15 cellular contexts compared by ENCODE assay signal in genomic region chr19:35801828-35802227, GRCh38. TPM values are rescaled to one million over a fixed set of nuclear protein-coding genes. Genes with fewer than 3 reads are reported as not detected.
DNase-seq lines count a peak whose midpoint lies in the region; ATAC-seq, FAIRE-seq and TF ChIP-seq lines count a peak whose summit lies in the region.
"Had no signal": no experiment of that assay in that cellular context is flagged by ENCODE, and none has a peak within 500 bp of the region (broad histone marks: within the 10 kb centered on the region; RNA-seq: fewer than 3 reads in every experiment).

No MANE protein-coding gene starts in this region.

- TF ChIP-seq CTCF in HepG2 (CRISPR knock-in tag; IDR thresholded peaks at IDR 0.05) (no peak), right lobe of liver (IDR thresholded peaks at IDR 0.05) (no peak)

- H4K20me1 ChIP-seq in HepG2 (ENCODE audit: insufficient read depth, low read length), result no peaks in the 10 kb centered on the region

- H3K4me1 Mint-ChIP-seq in stimulated activated naive B cell treated with anti-CD40 and anti-IgM and Interleukin-4, amounts not matched to agents 10 μg/mL and 1 μg/mL and 100 μg/mL, for 72 hours, result peaks cover 17 to 24% of the 10 kb centered on the region in 2 donors

- no peak overlapping the region for H3K9ac ChIP-seq in HepG2 (ENCODE audit: insufficient read depth, low read depth, low read length)

- H3K27me3 ChIP-seq in HepG2 (ENCODE audit: control insufficient read depth in 1 of 2, insufficient read depth in 2 of 2, low read length in 2 of 2) (no peaks in the 10 kb centered on the region), right lobe of liver (no peaks in the 10 kb centered on the region)

- H3K36me3 ChIP-seq in HepG2 (replicated peaks in 1 of 2; ENCODE audit: control insufficient read depth in 1 of 2, insufficient read depth in 2 of 2, low read length in 2 of 2) (peaks cover 16 to 31% of the 10 kb centered on the region in 2 experiments; a peak in 4 of 5 replicates), right lobe of liver (peaks cover 0 to 46% (median 9%) of the 10 kb centered on the region in 4 donors)

- H3K27ac ChIP-seq in HepG2 (ENCODE audit: extremely low read length, insufficient read depth, low read length) (no peak overlapping the region), right lobe of liver (no peak overlapping the region)
- H3K27ac ChIP-seq: 22Rv1, A549 had no signal

- intact Hi-C loops in HepG2 (cut with micrococcal nuclease; ENCODE audit: unreplicated experiment) (no loop called here), right lobe of liver (cut with DNase I) (no loop called here)

- no peak overlapping the region for H3K4me3 Mint-ChIP-seq in stimulated activated naive B cell treated with anti-CD40 and anti-IgM and Interleukin-4, amounts not matched to agents 10 μg/mL and 1 μg/mL and 100 μg/mL, for 72 hours
- H3K4me3 Mint-ChIP-seq: CD14-positive monocyte; CD4-positive, alpha-beta memory T cell; H9 had no signal

- H3K9me3 Mint-ChIP-seq in stimulated activated naive B cell treated with anti-CD40 and anti-IgM and Interleukin-4, amounts not matched to agents 10 μg/mL and 1 μg/mL and 100 μg/mL, for 72 hours, result peaks cover 0 to 2% of the 10 kb centered on the region in 2 donors
- H3K9me3 Mint-ChIP-seq: CD4-positive, alpha-beta memory T cell; H9 had no signal

- H2AFZ ChIP-seq in HepG2 (ENCODE audit: low read length), result no peak overlapping the region

- BruUV-seq in HepG2 (replicated peaks; lab: Mats Ljungman, UMichigan), result TSS peak; percentile 24

- H3K79me2 ChIP-seq in HepG2 (ENCODE audit: insufficient read depth, low read length), result no peaks in the 10 kb centered on the region

- no peak for FAIRE-seq in HepG2 (lab: Jason Lieb, UNC)
- FAIRE-seq: A549 had no signal

- H3K9me3 ChIP-seq in HepG2 (ENCODE audit: low read length) (no peaks in the 10 kb centered on the region), right lobe of liver (no peaks in the 10 kb centered on the region)

- TF ChIP-seq EP300 in HepG2 (IDR thresholded peaks at IDR 0.05; ENCODE audit: low read depth in 2 of 2, low read length in 2 of 2), result no peak
- no peak for TF ChIP-seq EP300 in HepG2 (CRISPR knock-in tag; IDR thresholded peaks at IDR 0.05; ENCODE audit: borderline replicate concordance)

- in situ Hi-C loops in HepG2 (cut with HindIII; ENCODE audit: extremely low pct_ligation_motif_present, low pct_unique_long_range_greater_than_20kb), result no loop called here

- H3K27ac Mint-ChIP-seq in stimulated activated naive B cell treated with anti-CD40 and anti-IgM and Interleukin-4, amounts not matched to agents 10 μg/mL and 1 μg/mL and 100 μg/mL, for 72 hours, result peak overlapping the region; percentile 4
- H3K27ac Mint-ChIP-seq: CD14-positive monocyte, H9 had no signal

- H3K4me3 ChIP-seq in HepG2 (replicated peaks in 1 of 3; ENCODE audit: insufficient read depth in 1 of 3, low read depth in 2 of 3, low read length in 3 of 3), result no peak overlapping the region
- no peak overlapping the region for H3K4me3 ChIP-seq in right lobe of liver
- H3K4me3 ChIP-seq: A549 had no signal

- CTCF ChIA-PET in HepG2 (lab: Yijun Ruan, JAX; ENCODE audit: low intra/inter-chr PET ratio, low total read pairs), result no interaction called here

- no peaks in the 10 kb centered on the region for H3K36me3 Mint-ChIP-seq in stimulated activated naive B cell treated with anti-CD40 and anti-IgM and Interleukin-4, amounts not matched to agents 10 μg/mL and 1 μg/mL and 100 μg/mL, for 72 hours
- H3K36me3 Mint-ChIP-seq: CD14-positive monocyte; CD4-positive, alpha-beta memory T cell had no signal

- WGBS in HepG2 (ENCODE audit: low lambda C conversion rate), result 94% methylated on average over 2 of the region's 3 CpGs
- WGBS in right lobe of liver (ENCODE audit: insufficient coverage, low coverage, low lambda C conversion rate, missing lambda C conversion rate), result 68% methylated on average over 2 of the region's 3 CpGs

- POLR2A ChIA-PET in HepG2 (lab: Yijun Ruan, JAX), result interaction anchor here (0.9 to 3.6 kb wide), 2 partner anchors 10 to 59 kb away, joined by 3 to 13 read pairs; partner anchors contain the start of gene PRODH2

- H3K27me3 Mint-ChIP-seq in stimulated activated naive B cell treated with anti-CD40 and anti-IgM and Interleukin-4, amounts not matched to agents 10 μg/mL and 1 μg/mL and 100 μg/mL, for 72 hours, result peaks cover 15 to 21% of the 10 kb centered on the region in 2 donors

- H3K4me1 ChIP-seq in HepG2 (ENCODE audit: insufficient read depth, low read length) (peaks cover 11% of the 10 kb centered on the region), right lobe of liver (peaks cover 0 to under 1% (median 0%) of the 10 kb centered on the region in 4 donors)
- H3K4me1 ChIP-seq: A549 had no signal

- DNase-seq in HepG2 (ENCODE audit: low spot score) (no peak), right lobe of liver (no peak)
- DNase-seq in stimulated activated naive B cell treated with anti-CD40 and anti-IgM and Interleukin-4, amounts not matched to agents 10 μg/mL and 1 μg/mL and 100 μg/mL, for 72 hours, result no peak
- DNase-seq: AML-193; CD4-positive, alpha-beta memory T cell; DMS79 treated with DMSO at 0.1 percent for 48 hours; GF-D8; GOT3; H9 had no signal

- no peak for TF ChIP-seq RAD21 in HepG2 (CRISPR knock-in tag; IDR thresholded peaks at IDR 0.05)

- TF ChIP-seq POLR2A in HepG2 (IDR thresholded peaks at IDR 0.05; ENCODE audit: insufficient read depth in 1 of 2, low read depth in 2 of 2, low read length in 2 of 2) (no peak), right lobe of liver (IDR thresholded peaks at IDR 0.05) (no peak)

- no peak overlapping the region for H3K4me2 ChIP-seq in HepG2 (ENCODE audit: low read depth, low read length)
- H3K4me2 ChIP-seq: A549 had no signal

- ATAC-seq in HepG2, result no peak
- ATAC-seq in right lobe of liver, result no peak
- ATAC-seq in stimulated activated naive B cell treated with anti-CD40 and anti-IgM and Interleukin-4, amounts not matched to agents 10 μg/mL and 1 μg/mL and 100 μg/mL, for 72 hours (replicated peaks), result no peak
- no peak for ATAC-seq in HG03039 (IDR thresholded peaks at IDR 0.05; ENCODE audit: unreplicated experiment)
- ATAC-seq: A549 had no signal

RNA-seq across cellular contexts. Expression of gene PRODH2, which starts 10.8 kb away (rescaled TPM):
- total RNA-seq in HepG2 (2016; rRNA removed; fragmentation: Illumina TruSeq; extraction: Trizol), result 42.0 and 86.7 TPM in 2 replicates
- 11.9 and 12.2 TPM in 2 replicates for total RNA-seq in HepG2 (2016; cell fraction: cytosol; rRNA removed; fragmentation: Illumina TruSeq; extraction: Trizol; ENCODE audit: low read depth)
- 39.5 and 89.1 TPM in 2 replicates for total RNA-seq in HepG2 (2016; cell fraction: insoluble cytoplasmic fraction; rRNA removed; fragmentation: Illumina TruSeq; extraction: Trizol)
- 16.9 and 18.4 TPM in 2 replicates for total RNA-seq in HepG2 (2016; cell fraction: membrane; rRNA removed; fragmentation: Illumina TruSeq; extraction: Trizol)
- 80.7 and 85.7 TPM in 2 replicates for total RNA-seq in HepG2 (2016; cell fraction: nucleus; rRNA removed; fragmentation: Illumina TruSeq; extraction: Trizol)
- polyA plus RNA-seq in HepG2 (2011; rRNA removed), result 118 and 171 TPM in 2 replicates
- 66.0 and 85.6 TPM in 2 replicates for polyA plus RNA-seq in HepG2 (2011; cell fraction: cytosol; rRNA removed)
- polyA plus RNA-seq in HepG2 (2011; cell fraction: nucleus; rRNA removed), result 867 and 973 TPM in 2 replicates
- 82.8 and 111 TPM in 2 replicates for polyA plus RNA-seq in HepG2 (2012)
- polyA plus RNA-seq in HepG2 (2016; cell fraction: cytosol; fragmentation: Illumina TruSeq; extraction: Trizol; ENCODE audit: low read depth), result 9.1 and 9.3 TPM in 2 replicates
- 25.7 and 31.6 TPM in 2 replicates for polyA plus RNA-seq in HepG2 (2016; cell fraction: insoluble cytoplasmic fraction; fragmentation: Illumina TruSeq; extraction: Trizol; ENCODE audit: low read depth)
- polyA plus RNA-seq in HepG2 (2016; cell fraction: membrane; fragmentation: Illumina TruSeq; extraction: Trizol; ENCODE audit: low read depth), result 10.1 and 10.2 TPM in 2 replicates
- 177 and 194 TPM in 2 replicates for polyA plus RNA-seq in HepG2 (2016; cell fraction: nucleus; fragmentation: Illumina TruSeq; extraction: Trizol; ENCODE audit: insufficient read depth, low read depth)
- polyA minus RNA-seq in HepG2 (2011; rRNA and poly(A)+ RNA removed; ENCODE audit: low replicate concordance), result 71.9 TPM in 1 of 2 replicates, not detected in the other
- 22.9 and 25.9 TPM in 2 replicates for polyA minus RNA-seq in HepG2 (2011; cell fraction: cytosol; rRNA and poly(A)+ RNA removed)
- 76.7 and 102 TPM in 2 replicates for polyA minus RNA-seq in HepG2 (2011; cell fraction: nucleus; rRNA and poly(A)+ RNA removed)
- total RNA-seq in right lobe of liver, result 100 to 1,000 TPM in 4 of 6 experiments, 10 to 100 TPM in 2; 60.3 to 281 (median 134) TPM
- total RNA-seq: CD4-positive, alpha-beta memory T cell; H9; HT-29 had no signal
- polyA plus RNA-seq: BJ; CD14-positive monocyte; CD4-positive, alpha-beta memory T cell had no signal

RNA-seq across cellular contexts. Expression of gene ARHGAP33, which starts 26.5 kb away (rescaled TPM):
- total RNA-seq in HepG2 (2016; rRNA removed; fragmentation: Illumina TruSeq; extraction: Trizol) (0.83 and 1.3 TPM in 2 replicates), right lobe of liver (1 to 10 TPM in 5 of 6 experiments, under 1 TPM in 1; 0.37 to 5.2 (median 3.1) TPM)
- 0.10 and 0.26 TPM in 2 replicates for total RNA-seq in HepG2 (2016; cell fraction: cytosol; rRNA removed; fragmentation: Illumina TruSeq; extraction: Trizol; ENCODE audit: low read depth)
- 0.42 and 1.9 TPM in 2 replicates for total RNA-seq in HepG2 (2016; cell fraction: insoluble cytoplasmic fraction; rRNA removed; fragmentation: Illumina TruSeq; extraction: Trizol)
- total RNA-seq in HepG2 (2016; cell fraction: membrane; rRNA removed; fragmentation: Illumina TruSeq; extraction: Trizol), result 0.93 and 1.1 TPM in 2 replicates
- 6.3 and 7.2 TPM in 2 replicates for total RNA-seq in HepG2 (2016; cell fraction: nucleus; rRNA removed; fragmentation: Illumina TruSeq; extraction: Trizol)
- polyA plus RNA-seq in HepG2 (2011; rRNA removed), result 2.7 and 4.1 TPM in 2 replicates
- polyA plus RNA-seq in HepG2 (2011; cell fraction: cytosol; rRNA removed), result 0.65 and 1.0 TPM in 2 replicates
- polyA plus RNA-seq in HepG2 (2011; cell fraction: nucleus; rRNA removed), result 63.2 and 100 TPM in 2 replicates
- 4.6 and 10.5 TPM in 2 replicates for polyA plus RNA-seq in HepG2 (2012)
- 0.27 and 0.71 TPM in 2 replicates for polyA plus RNA-seq in HepG2 (2016; cell fraction: cytosol; fragmentation: Illumina TruSeq; extraction: Trizol; ENCODE audit: low read depth)
- 1.5 and 1.8 TPM in 2 replicates for polyA plus RNA-seq in HepG2 (2016; cell fraction: insoluble cytoplasmic fraction; fragmentation: Illumina TruSeq; extraction: Trizol; ENCODE audit: low read depth)
- 0.72 and 1.1 TPM in 2 replicates for polyA plus RNA-seq in HepG2 (2016; cell fraction: membrane; fragmentation: Illumina TruSeq; extraction: Trizol; ENCODE audit: low read depth)
- polyA plus RNA-seq in HepG2 (2016; cell fraction: nucleus; fragmentation: Illumina TruSeq; extraction: Trizol; ENCODE audit: insufficient read depth, low read depth), result 16.8 and 20.7 TPM in 2 replicates
- 5.6 and 6.2 TPM in 2 replicates for polyA minus RNA-seq in HepG2 (2011; rRNA and poly(A)+ RNA removed; ENCODE audit: low replicate concordance)
- 0.69 and 1.5 TPM in 2 replicates for polyA minus RNA-seq in HepG2 (2011; cell fraction: cytosol; rRNA and poly(A)+ RNA removed)
- 7.0 and 11.5 TPM in 2 replicates for polyA minus RNA-seq in HepG2 (2011; cell fraction: nucleus; rRNA and poly(A)+ RNA removed)
- polyA plus RNA-seq: CD14-positive monocyte had no signal

RNA-seq across cellular contexts. Expression of gene PROSER3, which starts 43.9 kb away (rescaled TPM):
- total RNA-seq in HepG2 (2016; rRNA removed; fragmentation: Illumina TruSeq; extraction: Trizol), result 4.5 and 5.7 TPM in 2 replicates
- 8.4 and 9.4 TPM in 2 replicates for total RNA-seq in HepG2 (2016; cell fraction: cytosol; rRNA removed; fragmentation: Illumina TruSeq; extraction: Trizol; ENCODE audit: low read depth)
- 2.8 and 4.2 TPM in 2 replicates for total RNA-seq in HepG2 (2016; cell fraction: insoluble cytoplasmic fraction; rRNA removed; fragmentation: Illumina TruSeq; extraction: Trizol)
- total RNA-seq in HepG2 (2016; cell fraction: membrane; rRNA removed; fragmentation: Illumina TruSeq; extraction: Trizol), result 5.5 and 6.0 TPM in 2 replicates
- total RNA-seq in HepG2 (2016; cell fraction: nucleus; rRNA removed; fragmentation: Illumina TruSeq; extraction: Trizol), result 6.6 and 8.4 TPM in 2 replicates
- polyA plus RNA-seq in HepG2 (2011; rRNA removed), result 5.1 and 6.2 TPM in 2 replicates
- 2.4 and 2.9 TPM in 2 replicates for polyA plus RNA-seq in HepG2 (2011; cell fraction: cytosol; rRNA removed)
- 18.4 and 27.0 TPM in 2 replicates for polyA plus RNA-seq in HepG2 (2011; cell fraction: nucleus; rRNA removed)
- 2.9 and 5.0 TPM in 2 replicates for polyA plus RNA-seq in HepG2 (2012)
- 0.45 and 0.49 TPM in 2 replicates for polyA plus RNA-seq in HepG2 (2016; cell fraction: cytosol; fragmentation: Illumina TruSeq; extraction: Trizol; ENCODE audit: low read depth)
- polyA plus RNA-seq in HepG2 (2016; cell fraction: insoluble cytoplasmic fraction; fragmentation: Illumina TruSeq; extraction: Trizol; ENCODE audit: low read depth), result 4.1 and 6.3 TPM in 2 replicates
- 1.7 and 2.6 TPM in 2 replicates for polyA plus RNA-seq in HepG2 (2016; cell fraction: membrane; fragmentation: Illumina TruSeq; extraction: Trizol; ENCODE audit: low read depth)
- polyA plus RNA-seq in HepG2 (2016; cell fraction: nucleus; fragmentation: Illumina TruSeq; extraction: Trizol; ENCODE audit: insufficient read depth, low read depth), result 17.5 and 26.7 TPM in 2 replicates
- 15.2 and 33.7 TPM in 2 replicates for polyA minus RNA-seq in HepG2 (2011; rRNA and poly(A)+ RNA removed; ENCODE audit: low replicate concordance)
- polyA minus RNA-seq in HepG2 (2011; cell fraction: cytosol; rRNA and poly(A)+ RNA removed), result 4.2 and 8.4 TPM in 2 replicates
- 6.1 and 9.4 TPM in 2 replicates for polyA minus RNA-seq in HepG2 (2011; cell fraction: nucleus; rRNA and poly(A)+ RNA removed)
- total RNA-seq in right lobe of liver, result 1 to 10 TPM; 3.9 to 5.5 (median 4.7) TPM

RNA-seq across cellular contexts. Expression of gene HSPB6, which starts 45.0 kb away (rescaled TPM):
- not detected in 2 replicates for total RNA-seq in HepG2 (2016; rRNA removed; fragmentation: Illumina TruSeq; extraction: Trizol)
- total RNA-seq in HepG2 (2016; cell fraction: cytosol; rRNA removed; fragmentation: Illumina TruSeq; extraction: Trizol; ENCODE audit: low read depth), result not detected in 2 replicates
- total RNA-seq in HepG2 (2016; cell fraction: insoluble cytoplasmic fraction; rRNA removed; fragmentation: Illumina TruSeq; extraction: Trizol), result 0.06 TPM in 1 of 2 replicates, not detected in the other
- not detected in 2 replicates for total RNA-seq in HepG2 (2016; cell fraction: membrane; rRNA removed; fragmentation: Illumina TruSeq; extraction: Trizol)
- not detected in 2 replicates for total RNA-seq in HepG2 (2016; cell fraction: nucleus; rRNA removed; fragmentation: Illumina TruSeq; extraction: Trizol)
- 0.08 and 0.18 TPM in 2 replicates for polyA plus RNA-seq in HepG2 (2011; rRNA removed)
- polyA plus RNA-seq in HepG2 (2011; cell fraction: cytosol; rRNA removed), result 0.04 and 0.08 TPM in 2 replicates
- 0.32 and 0.47 TPM in 2 replicates for polyA plus RNA-seq in HepG2 (2011; cell fraction: nucleus; rRNA removed)
- 0.28 and 0.45 TPM in 2 replicates for polyA plus RNA-seq in HepG2 (2012)
- 0.11 and 0.14 TPM in 2 replicates for polyA plus RNA-seq in HepG2 (2016; cell fraction: cytosol; fragmentation: Illumina TruSeq; extraction: Trizol; ENCODE audit: low read depth)
- 0.26 and 0.27 TPM in 2 replicates for polyA plus RNA-seq in HepG2 (2016; cell fraction: insoluble cytoplasmic fraction; fragmentation: Illumina TruSeq; extraction: Trizol; ENCODE audit: low read depth)
- polyA plus RNA-seq in HepG2 (2016; cell fraction: membrane; fragmentation: Illumina TruSeq; extraction: Trizol; ENCODE audit: low read depth), result 0.19 and 0.41 TPM in 2 replicates
- polyA plus RNA-seq in HepG2 (2016; cell fraction: nucleus; fragmentation: Illumina TruSeq; extraction: Trizol; ENCODE audit: insufficient read depth, low read depth), result 0.32 and 0.79 TPM in 2 replicates
- 0.48 and 0.77 TPM in 2 replicates for polyA minus RNA-seq in HepG2 (2011; rRNA and poly(A)+ RNA removed; ENCODE audit: low replicate concordance)
- polyA minus RNA-seq in HepG2 (2011; cell fraction: cytosol; rRNA and poly(A)+ RNA removed), result not detected in 2 replicates
- 0.25 TPM in 1 of 2 replicates, not detected in the other for polyA minus RNA-seq in HepG2 (2011; cell fraction: nucleus; rRNA and poly(A)+ RNA removed)
- total RNA-seq in right lobe of liver, result 1 to 10 TPM; 2.6 to 6.0 (median 4.5) TPM
- total RNA-seq: CD4-positive, alpha-beta memory T cell; HT-29 had no signal
- polyA plus RNA-seq: CD14-positive monocyte; CD4-positive, alpha-beta memory T cell had no signal

RNA-seq across cellular contexts. Expression of gene NPHS1, which starts 50.5 kb away (rescaled TPM):
- total RNA-seq in HepG2 (2016; rRNA removed; fragmentation: Illumina TruSeq; extraction: Trizol), result not detected in 2 replicates
- not detected in 2 replicates for total RNA-seq in HepG2 (2016; cell fraction: cytosol; rRNA removed; fragmentation: Illumina TruSeq; extraction: Trizol; ENCODE audit: low read depth)
- total RNA-seq in HepG2 (2016; cell fraction: insoluble cytoplasmic fraction; rRNA removed; fragmentation: Illumina TruSeq; extraction: Trizol), result 0.04 TPM in 2 replicates
- not detected in 2 replicates for total RNA-seq in HepG2 (2016; cell fraction: membrane; rRNA removed; fragmentation: Illumina TruSeq; extraction: Trizol)
- not detected in 2 replicates for total RNA-seq in HepG2 (2016; cell fraction: nucleus; rRNA removed; fragmentation: Illumina TruSeq; extraction: Trizol)
- polyA plus RNA-seq in HepG2 (2011; rRNA removed), result 0.01 TPM in 1 of 2 replicates, not detected in the other
- polyA plus RNA-seq in HepG2 (2011; cell fraction: cytosol; rRNA removed), result 0.01 TPM in 2 replicates
- 0.16 and 0.39 TPM in 2 replicates for polyA plus RNA-seq in HepG2 (2011; cell fraction: nucleus; rRNA removed)
- not detected in 2 replicates for polyA plus RNA-seq in HepG2 (2012)
- not detected in 2 replicates for polyA plus RNA-seq in HepG2 (2016; cell fraction: cytosol; fragmentation: Illumina TruSeq; extraction: Trizol; ENCODE audit: low read depth)
- polyA plus RNA-seq in HepG2 (2016; cell fraction: insoluble cytoplasmic fraction; fragmentation: Illumina TruSeq; extraction: Trizol; ENCODE audit: low read depth), result not detected in 2 replicates
- polyA plus RNA-seq in HepG2 (2016; cell fraction: membrane; fragmentation: Illumina TruSeq; extraction: Trizol; ENCODE audit: low read depth), result not detected in 2 replicates
- polyA plus RNA-seq in HepG2 (2016; cell fraction: nucleus; fragmentation: Illumina TruSeq; extraction: Trizol; ENCODE audit: insufficient read depth, low read depth), result 0.25 TPM in 1 of 2 replicates, not detected in the other
- 0.05 TPM in 1 of 2 replicates, not detected in the other for polyA minus RNA-seq in HepG2 (2011; rRNA and poly(A)+ RNA removed; ENCODE audit: low replicate concordance)
- not detected in 2 replicates for polyA minus RNA-seq in HepG2 (2011; cell fraction: cytosol; rRNA and poly(A)+ RNA removed)
- not detected in 2 replicates for polyA minus RNA-seq in HepG2 (2011; cell fraction: nucleus; rRNA and poly(A)+ RNA removed)
- not detected for total RNA-seq in right lobe of liver
- total RNA-seq: CD4-positive, alpha-beta memory T cell; HT-29 had no signal
- polyA plus RNA-seq: BJ; CD14-positive monocyte; CD4-positive, alpha-beta memory T cell had no signal
